In genomic region chr3:114994554-114995341, GRCh38 we compare ENCODE assay signal across 22 cellular contexts.
"Had no signal": no experiment of that assay in that cellular context is flagged by ENCODE, and none has a peak within 500 bp of the region (broad histone marks: within the 10 kb centered on the region; RNA-seq: fewer than 3 reads in every experiment).

No MANE protein-coding gene starts in this region.

- H3K4me3 Mint-ChIP-seq: activated naive CD8-positive, alpha-beta T cell; activated T-cell treated with anti-CD3 and anti-CD28 coated beads, Interleukin-2, amount 50 U/mL, for 24 hours; activated T-helper 17 cell treated with anti-CD3 and anti-CD28 coated beads, Interleukin-2, amount 50 U/mL, for 72 hours; naive thymus-derived CD4-positive, alpha-beta T cell; neural progenitor cell; type B pancreatic cell; WTC11 had no signal

- H3K4me1 Mint-ChIP-seq: activated T-helper 17 cell treated with anti-CD3 and anti-CD28 coated beads, Interleukin-2, amount 50 U/mL, for 72 hours; neural progenitor cell; WTC11 had no signal

- H3K27me3 Mint-ChIP-seq: activated naive CD8-positive, alpha-beta T cell; activated T-cell treated with anti-CD3 and anti-CD28 coated beads, Interleukin-2, amount 50 U/mL, for 24 hours; activated T-helper 17 cell treated with anti-CD3 and anti-CD28 coated beads, Interleukin-2, amount 50 U/mL, for 72 hours; naive thymus-derived CD4-positive, alpha-beta T cell; type B pancreatic cell had no signal

- H3K9me3 Mint-ChIP-seq: type B pancreatic cell, WTC11 had no signal

- H3K36me3 Mint-ChIP-seq: type B pancreatic cell, WTC11 had no signal

- H3K27ac Mint-ChIP-seq: activated naive CD8-positive, alpha-beta T cell; activated T-cell treated with anti-CD3 and anti-CD28 coated beads, Interleukin-2, amount 50 U/mL, for 24 hours; activated T-helper 17 cell treated with anti-CD3 and anti-CD28 coated beads, Interleukin-2, amount 50 U/mL, for 72 hours; naive thymus-derived CD4-positive, alpha-beta T cell; neural progenitor cell; type B pancreatic cell; WTC11 had no signal

- DNase-seq: activated CD4-positive, alpha-beta T cell treated with anti-CD3 and anti-CD28 coated beads, Interleukin-2, amount 50 U/mL, for 4 hours; activated CD8-positive, alpha-beta memory T cell treated with anti-CD3 and anti-CD28 coated beads for 24 hours; activated CD8-positive, alpha-beta memory T cell treated with anti-CD3 and anti-CD28 coated beads, Interleukin-2, amount 50 U/mL, for 4 hours; activated naive CD4-positive, alpha-beta T cell; activated T-cell treated with anti-CD3 and anti-CD28 coated beads, Interleukin-2, amount 50 U/mL, for 24 hours; adrenal gland; brain microvascular endothelial cell; caudate nucleus; effector memory CD4-positive, alpha-beta T cell; foreskin melanocyte; lower lobe of right lung; naive thymus-derived CD4-positive, alpha-beta T cell; spleen; stimulated activated CD4-positive, alpha-beta T cell treated with anti-CD3 and anti-CD28 coated beads, Interleukin-4, amount 100 ng/mL, for 1 hour; stimulated activated naive CD4-positive, alpha-beta T cell; testis had no signal

- ATAC-seq: activated T-helper 17 cell treated with anti-CD3 and anti-CD28 coated beads, Interleukin-2, amount 50 U/mL, for 72 hours; left lobe of liver; lower lobe of right lung; naive thymus-derived CD4-positive, alpha-beta T cell; WTC11 had no signal
